Comparison of ENCODE assay signal across 1 cellular context in genomic region chr22:44703269-44703870, GRCh38.
TF ChIP-seq lines count a peak whose summit lies in the region.

No MANE protein-coding gene starts in this region.

TF ChIP-seq in H1, 55 proteins besides CTCF, POLR2A, EP300 and RAD21 (continued from another document):
- TF ChIP-seq KDM5A (IDR thresholded peaks at IDR 0.05; ENCODE audit: low read length) (no peak), GABPA (IDR thresholded peaks at IDR 0.05; ENCODE audit: borderline replicate concordance, insufficient read depth, low read length) (no peak)
